In the genomic region with DNA sequence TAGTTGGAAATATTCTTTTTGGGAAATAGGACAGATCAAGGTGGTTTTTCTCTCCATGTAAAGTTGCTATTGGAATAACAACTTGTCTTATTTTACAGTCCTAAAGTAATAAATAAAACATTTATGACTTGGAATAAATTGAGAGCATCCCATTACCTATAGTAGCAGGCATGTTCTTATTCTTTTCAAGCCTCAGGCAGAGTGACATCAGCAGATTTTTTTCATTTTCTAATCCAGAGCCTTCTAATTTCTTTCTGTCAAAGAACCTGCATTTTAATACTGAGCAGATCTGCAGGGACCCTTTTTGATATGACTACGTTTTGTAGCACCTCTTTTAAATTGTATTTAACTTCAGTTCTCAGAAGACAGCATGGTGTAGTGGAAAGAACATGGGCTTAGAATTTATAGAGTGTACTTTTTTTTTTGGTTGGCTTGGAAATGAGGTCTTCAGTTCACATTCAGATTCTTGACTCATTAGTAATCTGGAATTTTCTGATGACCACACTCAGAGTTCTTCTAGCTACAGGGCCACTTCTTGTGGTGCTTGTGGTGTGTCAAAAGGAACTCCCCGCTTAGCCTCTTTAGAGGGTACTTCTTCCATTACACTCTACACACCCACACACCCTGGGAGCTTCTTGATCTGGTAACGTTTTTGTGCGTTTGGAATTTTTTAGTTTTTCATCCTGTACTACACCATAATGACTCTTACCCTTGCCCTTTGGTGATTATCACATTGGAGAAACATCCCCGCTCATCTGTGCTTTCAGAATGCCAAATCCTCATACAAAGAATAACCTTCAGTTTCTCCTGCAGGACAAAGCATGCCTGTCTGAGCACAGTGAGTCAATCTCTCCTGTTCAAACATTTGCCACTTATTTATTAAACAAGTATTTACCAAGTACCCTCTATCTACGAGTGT, we compare ENCODE assay signal across 8 cellular contexts. TPM values are rescaled to one million over a fixed set of nuclear protein-coding genes. Genes with fewer than 3 reads are reported as not detected.
A peak's percentile ranks its signal among the peaks of the same experiment; 100 is the strongest.
DNase-seq lines count a peak whose midpoint lies in the region; ATAC-seq and TF ChIP-seq lines count a peak whose summit lies in the region.

No MANE protein-coding gene starts in this region.

- WGBS in stomach, 5 donors, result 62 to 69% (median 66%) methylated on average over 6 of the region's 6 CpGs

- TF ChIP-seq POLR2A in stomach (IDR thresholded peaks at IDR 0.05), result no peak

- intact Hi-C loops in left lung (cut with DNase I), result no loop called here
- intact Hi-C loops in stomach (cut with DNase I; ENCODE audit: low total_unique reads), result no loop called here

- H3K27ac ChIP-seq in left lung, result peak overlapping the region; percentile 34 to 42
- H3K27ac ChIP-seq in stomach, result no peak overlapping the region

- peak; percentile 82 for ATAC-seq in HG02938 (IDR thresholded peaks at IDR 0.05; ENCODE audit: unreplicated experiment)
- ATAC-seq in left lung, result peak; percentile 96

- H3K36me3 ChIP-seq in left lung, result no peaks in the 10 kb centered on the region
- H3K36me3 ChIP-seq in stomach, result peaks cover 0 to 19% (median 6%) of the 10 kb centered on the region in 4 donors

- TF ChIP-seq EP300 in stomach (IDR thresholded peaks at IDR 0.05), result no peak

- no peak for TF ChIP-seq CTCF in left lung (IDR thresholded peaks at IDR 0.05)
- no peak for TF ChIP-seq CTCF in stomach (IDR thresholded peaks at IDR 0.05)

- H3K9me3 ChIP-seq in left lung (no peaks in the 10 kb centered on the region), stomach (peaks cover 0 to under 1% (median 0%) of the 10 kb centered on the region in 4 donors)

- peak; percentile 31 for DNase-seq in activated CD8-positive, alpha-beta memory T cell treated with anti-CD3 and anti-CD28 coated beads, Interleukin-2, amount 50 U/mL, for 24 hours (ENCODE audit: extremely low read depth)
- DNase-seq in activated CD8-positive, alpha-beta memory T cell treated with anti-CD3 and anti-CD28 coated beads, Interleukin-2, amount 50 U/mL, for 48 hours, result no peak
- peak; percentile 2 to 21 for DNase-seq in activated CD4-positive, alpha-beta T cell treated with anti-CD3 and anti-CD28 coated beads, Interleukin-2, amount 50 U/mL, for 4 hours
- DNase-seq in left lung, result no peak
- no peak for DNase-seq in NCI-H82 (lab: John Stamatoyannopoulos, UW)
- no peak for DNase-seq in stomach
- no peak for DNase-seq in NCI-H2196 (lab: John Stamatoyannopoulos, UW; ENCODE audit: unreplicated experiment)

- H3K27me3 ChIP-seq in left lung (no peaks in the 10 kb centered on the region), stomach (no peaks in the 10 kb centered on the region)

- H3K4me3 ChIP-seq in left lung, result no peak overlapping the region
- H3K4me3 ChIP-seq in stomach, result no peak overlapping the region

- H3K4me1 ChIP-seq in left lung, result peaks cover 0 to 8% of the 10 kb centered on the region in 2 donors
- H3K4me1 ChIP-seq in stomach, result no peaks in the 10 kb centered on the region

RNA-seq across cellular contexts. Expression of a gene that starts 34.6 kb away (rescaled TPM):
- total RNA-seq in left lung, result 10 to 100 TPM; 24.4 to 29.0 TPM
- 10 to 100 TPM in 4 of 5 donors, 1 to 10 TPM in 1; 2.9 to 42.8 (median 19.6) TPM for total RNA-seq in stomach
- polyA plus RNA-seq in stomach, result 10 to 100 TPM in 1 of 3 donors, 1 to 10 TPM in 2; 6.6 to 11.6 (median 7.3) TPM

Comparison
In these comparisons a context has a peak if more than half of its experiments do, and no peak if none do; other contexts are left out.
1. DNase-seq: peak in activated CD8-positive, alpha-beta memory T cell treated with anti-CD3 and anti-CD28 coated beads, Interleukin-2, amount 50 U/mL, for 24 hours (single experiment) and activated CD4-positive, alpha-beta T cell treated with anti-CD3 and anti-CD28 coated beads, Interleukin-2, amount 50 U/mL, for 4 hours (2 of 2); none in activated CD8-positive, alpha-beta memory T cell treated with anti-CD3 and anti-CD28 coated beads, Interleukin-2, amount 50 U/mL, for 48 hours (single experiment), left lung (0 of 2), NCI-H82 (single experiment), stomach (single experiment) and NCI-H2196 (single experiment).
2. H3K27ac ChIP-seq: peak in left lung (2 of 2); none in stomach (0 of 5).